8 cellular contexts compared by ENCODE assay signal in the genomic region with DNA sequence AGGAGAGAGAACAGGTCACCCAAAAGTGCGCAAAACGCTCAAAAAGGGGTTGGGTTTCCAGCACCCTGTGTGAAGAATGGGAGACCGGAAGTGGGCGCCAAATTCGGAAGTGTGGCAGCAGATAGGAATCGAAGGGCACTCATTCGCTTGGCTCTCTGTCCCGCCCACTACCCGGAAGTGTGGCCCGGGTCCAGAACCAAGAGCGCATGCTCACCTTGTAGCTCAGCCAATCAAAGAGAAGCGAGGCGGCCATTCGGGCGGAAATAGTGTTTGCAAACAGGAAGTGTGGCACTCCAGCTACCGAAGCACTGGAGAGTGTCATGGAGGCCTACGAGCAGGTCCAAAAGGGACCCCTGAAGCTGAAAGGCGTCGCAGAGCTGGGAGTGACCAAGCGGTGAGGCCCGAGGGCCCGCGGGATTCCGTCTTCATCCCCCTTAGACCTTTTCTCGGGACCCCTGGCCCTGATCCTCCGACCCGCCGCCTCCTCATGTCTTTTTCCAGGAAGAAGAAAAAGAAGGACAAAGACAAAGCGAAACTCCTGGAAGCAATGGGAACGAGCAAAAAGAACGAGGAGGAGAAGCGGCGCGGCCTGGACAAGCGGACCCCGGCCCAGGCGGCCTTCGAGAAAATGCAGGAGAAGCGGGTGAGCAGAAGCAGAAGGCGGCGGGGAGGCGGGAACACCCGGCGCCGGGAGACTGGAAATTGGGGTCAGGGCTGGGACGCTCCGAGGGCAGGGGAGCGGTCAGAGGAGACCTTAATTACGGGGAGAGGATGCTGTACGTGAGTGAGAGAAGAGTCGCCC. TPM values are rescaled to one million over a fixed set of nuclear protein-coding genes. Genes with fewer than 3 reads are reported as not detected.
DNase-seq lines count a peak whose midpoint lies in the region; ATAC-seq and TF ChIP-seq lines count a peak whose summit lies in the region.

A gene (plus strand): TSS at position 288 of the 802 bp plus-strand sequence. CDS start 33 bp downstream, at position 321.

- H3K36me3 Mint-ChIP-seq in activated T-cell treated with anti-CD3 and anti-CD28 coated beads, Interleukin-2, amount 50 U/mL, for 24 hours (ENCODE audit: low read depth): peaks cover 47% of the 10 kb centered on the region

- peak; percentile 85 for TF ChIP-seq POLR2A in erythroblast (IDR thresholded peaks at IDR 0.05; ENCODE audit: low read length)

- in situ Hi-C loops in KBM-7 (cut with MboI; ENCODE audit: low pct_unique_long_range_greater_than_20kb, low sequenced_read_pairs): loop anchor here (25.0 kb wide), 1 partner anchor 548 kb away; a partner anchor contains a TSS

- peak; percentile 67 for ATAC-seq in GM21717 (IDR thresholded peaks at IDR 0.05; ENCODE audit: unreplicated experiment)

- peaks cover 4 to 13% of the 10 kb centered on the region in 2 donors for H3K4me1 ChIP-seq in mucosa of rectum (ENCODE audit: control insufficient read depth in 2 of 2, insufficient read depth in 2 of 2, low read length in 2 of 2)

- H3K4me3 Mint-ChIP-seq in activated T-cell treated with anti-CD3 and anti-CD28 coated beads, Interleukin-2, amount 50 U/mL, for 24 hours: peak within 1 kb of the TSS; percentile 100

- H3K27ac ChIP-seq in mucosa of rectum (ENCODE audit: low read depth in 2 of 2, low read length in 2 of 2): peak within 1 kb of the TSS; percentile 82 to 83

- H3K4me3 ChIP-seq in mucosa of rectum (ENCODE audit: low read length in 2 of 2): peak within 1 kb of the TSS; percentile 97 to 100

- peak within 1 kb of the TSS; percentile 99 for H3K27ac Mint-ChIP-seq in activated T-cell treated with anti-CD3 and anti-CD28 coated beads, Interleukin-2, amount 50 U/mL, for 24 hours

- no peaks in the 10 kb centered on the region for H3K27me3 ChIP-seq in mucosa of rectum (ENCODE audit: control insufficient read depth in 2 of 2, insufficient read depth in 2 of 2, low read length in 2 of 2)

- DNase-seq in DMS53 (lab: John Stamatoyannopoulos, UW) (peak; percentile 98), KBM-7 (peak; percentile 99), erythroblast (lab: John Stamatoyannopoulos, UW) (peak; percentile 99)
- peak; percentile 98 for DNase-seq in activated T-cell treated with anti-CD3 and anti-CD28 coated beads, Interleukin-2, amount 50 U/mL, for 24 hours
- peak; percentile 99 for DNase-seq in stimulated activated CD8-positive, alpha-beta memory T cell treated with anti-CD3 and anti-CD28 coated beads, Interleukin-4, amount 100 ng/mL, for 48 hours

- peaks cover 41% of the 10 kb centered on the region for H3K4me1 Mint-ChIP-seq in activated T-cell treated with anti-CD3 and anti-CD28 coated beads, Interleukin-2, amount 50 U/mL, for 24 hours (ENCODE audit: low read depth)

- no peaks in the 10 kb centered on the region for H3K9me3 ChIP-seq in mucosa of rectum (ENCODE audit: control insufficient read depth in 2 of 2, low read length in 2 of 2)

- no peaks in the 10 kb centered on the region for H3K27me3 Mint-ChIP-seq in activated T-cell treated with anti-CD3 and anti-CD28 coated beads, Interleukin-2, amount 50 U/mL, for 24 hours

- peak within 1 kb of the TSS; percentile 91 to 97 for H3K9ac ChIP-seq in mucosa of rectum (ENCODE audit: low read depth in 1 of 2, low read length in 2 of 2)

- peaks cover 18 to 25% of the 10 kb centered on the region in 2 donors for H3K36me3 ChIP-seq in mucosa of rectum (ENCODE audit: control insufficient read depth in 2 of 2, insufficient read depth in 2 of 2, low read length in 2 of 2)

- H3K9me3 Mint-ChIP-seq in activated T-cell treated with anti-CD3 and anti-CD28 coated beads, Interleukin-2, amount 50 U/mL, for 24 hours: no peaks in the 10 kb centered on the region

TF ChIP-seq in PFSK-1, 5 proteins besides CTCF, POLR2A, EP300 and RAD21:
- TF ChIP-seq SIN3A (IDR thresholded peaks at IDR 0.05; ENCODE audit: borderline replicate concordance, insufficient read depth, low read length): peak; percentile 58; the same call in 1 of the 2 replicates
- peak; percentile 87; the same call in 1 of the 2 replicates for TF ChIP-seq TAF1 (IDR thresholded peaks at IDR 0.05; ENCODE audit: borderline replicate concordance, insufficient read depth, low read length)
- TF ChIP-seq, protein P1, sequence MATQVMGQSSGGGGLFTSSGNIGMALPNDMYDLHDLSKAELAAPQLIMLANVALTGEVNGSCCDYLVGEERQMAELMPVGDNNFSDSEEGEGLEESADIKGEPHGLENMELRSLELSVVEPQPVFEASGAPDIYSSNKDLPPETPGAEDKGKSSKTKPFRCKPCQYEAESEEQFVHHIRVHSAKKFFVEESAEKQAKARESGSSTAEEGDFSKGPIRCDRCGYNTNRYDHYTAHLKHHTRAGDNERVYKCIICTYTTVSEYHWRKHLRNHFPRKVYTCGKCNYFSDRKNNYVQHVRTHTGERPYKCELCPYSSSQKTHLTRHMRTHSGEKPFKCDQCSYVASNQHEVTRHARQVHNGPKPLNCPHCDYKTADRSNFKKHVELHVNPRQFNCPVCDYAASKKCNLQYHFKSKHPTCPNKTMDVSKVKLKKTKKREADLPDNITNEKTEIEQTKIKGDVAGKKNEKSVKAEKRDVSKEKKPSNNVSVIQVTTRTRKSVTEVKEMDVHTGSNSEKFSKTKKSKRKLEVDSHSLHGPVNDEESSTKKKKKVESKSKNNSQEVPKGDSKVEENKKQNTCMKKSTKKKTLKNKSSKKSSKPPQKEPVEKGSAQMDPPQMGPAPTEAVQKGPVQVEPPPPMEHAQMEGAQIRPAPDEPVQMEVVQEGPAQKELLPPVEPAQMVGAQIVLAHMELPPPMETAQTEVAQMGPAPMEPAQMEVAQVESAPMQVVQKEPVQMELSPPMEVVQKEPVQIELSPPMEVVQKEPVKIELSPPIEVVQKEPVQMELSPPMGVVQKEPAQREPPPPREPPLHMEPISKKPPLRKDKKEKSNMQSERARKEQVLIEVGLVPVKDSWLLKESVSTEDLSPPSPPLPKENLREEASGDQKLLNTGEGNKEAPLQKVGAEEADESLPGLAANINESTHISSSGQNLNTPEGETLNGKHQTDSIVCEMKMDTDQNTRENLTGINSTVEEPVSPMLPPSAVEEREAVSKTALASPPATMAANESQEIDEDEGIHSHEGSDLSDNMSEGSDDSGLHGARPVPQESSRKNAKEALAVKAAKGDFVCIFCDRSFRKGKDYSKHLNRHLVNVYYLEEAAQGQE (IDR thresholded peaks at IDR 0.05; ENCODE audit: insufficient read depth in 1 of 2, low read depth in 2 of 2, low read length in 2 of 2): no peak
- peak; percentile 71 for TF ChIP-seq POLR2AphosphoS5 (IDR thresholded peaks at IDR 0.05; ENCODE audit: low read depth, low read length)
- no peak for TF ChIP-seq FOXP2 (optimal IDR thresholded peaks at IDR 0.05; ENCODE audit: borderline replicate concordance, extremely low read depth, extremely low read length, insufficient read depth)

RNA-seq across cellular contexts. Expression of the gene that starts here (rescaled TPM):
- polyA plus RNA-seq in PFSK-1 (2012; ENCODE audit: insufficient read length, low read depth): 50.9 TPM

Comparison
In these comparisons a context has a peak if more than half of its experiments do, and no peak if none do; other contexts are left out.
1. Peak in every context shown above with its lines: DNase-seq, ATAC-seq, H3K4me3 ChIP-seq and H3K27ac ChIP-seq.